In the genomic region with DNA sequence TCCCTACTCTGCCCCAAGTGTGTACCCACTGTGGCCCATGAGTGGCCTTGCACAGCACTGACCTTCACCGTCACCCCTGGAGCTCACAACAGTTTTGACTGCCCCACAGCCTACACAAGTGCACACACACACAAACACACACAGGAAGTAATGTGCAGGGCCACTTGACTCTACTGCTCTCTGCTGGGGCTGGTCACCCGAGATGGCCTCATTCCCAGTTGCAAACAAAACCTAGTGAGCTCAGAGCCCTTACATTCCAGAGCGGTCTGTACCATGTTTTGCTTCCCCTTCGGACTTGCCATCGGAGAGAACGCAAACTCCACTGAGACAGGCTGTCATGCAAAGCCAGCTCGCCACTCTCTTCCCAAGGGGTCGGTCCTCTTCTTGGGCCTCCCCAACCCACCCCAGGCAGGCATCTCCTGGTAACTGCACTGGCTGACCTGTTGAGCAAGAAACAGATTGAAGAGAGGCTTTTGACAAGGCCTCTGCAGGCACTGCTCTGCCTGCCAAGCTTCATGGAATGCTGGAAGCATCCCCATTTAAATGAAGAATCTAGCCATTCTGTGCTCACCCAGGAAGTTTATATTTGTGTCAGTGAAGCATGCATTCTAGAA, we compare ENCODE assay signal across 22 cellular contexts.
DNase-seq lines count a peak whose midpoint lies in the region; ATAC-seq and TF ChIP-seq lines count a peak whose summit lies in the region.
"Had no signal": no experiment of that assay in that cellular context is flagged by ENCODE, and none has a peak within 500 bp of the region (broad histone marks: within the 10 kb centered on the region; RNA-seq: fewer than 3 reads in every experiment).

No MANE protein-coding gene starts in this region.

- POLR2A ChIA-PET in WTC11 (lab: Charles Lee): no interaction called here

- DNase-seq in WTC11 (ENCODE audit: low spot score) (no peak), midbrain (lab: John Stamatoyannopoulos, UW) (peak; percentile 5), thyroid gland (peak; percentile 24 to 71)
- no peak for DNase-seq in stimulated activated CD4-positive, alpha-beta T cell treated with anti-CD3 and anti-CD28 coated beads, Interleukin-15, amount 100 ng/mL, for 24 hours
- DNase-seq in effector CD4-positive, alpha-beta T cell: no peak
- no peak for DNase-seq in activated T-cell treated with anti-CD3 and anti-CD28 coated beads, Interleukin-2, amount 50 U/mL, for 72 hours
- DNase-seq: activated CD4-positive, alpha-beta T cell treated with anti-CD3 and anti-CD28 coated beads, Interleukin-2, amount 50 U/mL, for 1 hour; CD4-positive, CD25-positive, alpha-beta regulatory T cell; DMS 273 treated with DMSO at 0.1 percent for 48 hours; H9; MM.1S; NCI-H1436; NCI-H526 had no signal

- TF ChIP-seq EP300 in gastroesophageal sphincter (IDR thresholded peaks at IDR 0.05): no peak

- peaks cover 4% of the 10 kb centered on the region; the same call in 1 of the 2 replicates for H3K9me3 Mint-ChIP-seq in WTC11
- H3K9me3 Mint-ChIP-seq in activated T-cell treated with anti-CD3 and anti-CD28 coated beads, Interleukin-2, amount 50 U/mL, for 72 hours: peaks cover 0 to 1% of the 10 kb centered on the region in 2 donors
- H3K9me3 Mint-ChIP-seq: activated T-helper 2 cell treated with anti-CD3 and anti-CD28 coated beads, Interferon-gamma antibody, Interleukin-2, Interleukin-4, amounts not matched to agents 10 μg/mL and 5 μg/mL and 100 μg/mL, durations not matched to agents 14 hours and 24 hours and 36 hours; H9; T-helper 2 cell treated with Interferon-gamma antibody and Interleukin-4, amounts not matched to agents 5 μg/mL and 100 μg/mL, for 36 hours had no signal

- H3K36me3 ChIP-seq in gastroesophageal sphincter: no peaks in the 10 kb centered on the region
- no peaks in the 10 kb centered on the region for H3K36me3 ChIP-seq in thyroid gland
- H3K36me3 ChIP-seq: vagina had no signal

- H3K4me1 Mint-ChIP-seq in WTC11: peaks cover 14% of the 10 kb centered on the region
- no peaks in the 10 kb centered on the region for H3K4me1 Mint-ChIP-seq in activated T-cell treated with anti-CD3 and anti-CD28 coated beads, Interleukin-2, amount 50 U/mL, for 72 hours (ENCODE audit: low read depth)

- intact Hi-C loops in thyroid gland (cut with DNase I): no loop called here

- H3K27ac ChIP-seq in gastroesophageal sphincter (peak overlapping the region; percentile 30 to 79 (median 76)), thyroid gland (peak overlapping the region; percentile 52 to 61 (median 56))
- H3K27ac ChIP-seq: RWPE1, vagina, VCaP had no signal

- H3K4me3 ChIP-seq in gastroesophageal sphincter (no peak overlapping the region), thyroid gland (replicated peaks in 1 of 3) (no peak overlapping the region)
- H3K4me3 ChIP-seq: K562, vagina had no signal

- 29 to 50% methylated on average over 3 to 7 of the region's 8 CpGs for WGBS in gastroesophageal sphincter (ENCODE audit: low coverage in 1 of 2), 2 donors
- WGBS in thyroid gland, 2 donors: 17 to 34% methylated on average over 4 to 7 of the region's 8 CpGs

- H3K27me3 ChIP-seq in gastroesophageal sphincter (peaks cover 11% of the 10 kb centered on the region), thyroid gland (no peaks in the 10 kb centered on the region)
- H3K27me3 ChIP-seq: vagina had no signal

- peaks cover 13% of the 10 kb centered on the region for H3K27me3 Mint-ChIP-seq in WTC11 (ENCODE audit: low read depth)
- peaks cover 22% of the 10 kb centered on the region for H3K27me3 Mint-ChIP-seq in activated T-cell treated with anti-CD3 and anti-CD28 coated beads, Interleukin-2, amount 50 U/mL, for 72 hours (ENCODE audit: low read depth)

- H3K36me3 Mint-ChIP-seq in WTC11: no peaks in the 10 kb centered on the region
- H3K36me3 Mint-ChIP-seq in activated T-cell treated with anti-CD3 and anti-CD28 coated beads, Interleukin-2, amount 50 U/mL, for 72 hours (ENCODE audit: insufficient read depth in 2 of 2): no peaks in the 10 kb centered on the region
- H3K36me3 Mint-ChIP-seq: activated naive CD8-positive, alpha-beta T cell; CD4-positive, CD25-positive, alpha-beta regulatory T cell had no signal

- TF ChIP-seq POLR2A in gastroesophageal sphincter (IDR thresholded peaks at IDR 0.05): no peak
- no peak for TF ChIP-seq POLR2A in thyroid gland (IDR thresholded peaks at IDR 0.05)

- H3K4me3 Mint-ChIP-seq in WTC11: no peak overlapping the region
- H3K4me3 Mint-ChIP-seq in activated T-cell treated with anti-CD3 and anti-CD28 coated beads, Interleukin-2, amount 50 U/mL, for 72 hours: no peak overlapping the region
- H3K4me3 Mint-ChIP-seq: activated naive CD8-positive, alpha-beta T cell; CD4-positive, CD25-positive, alpha-beta regulatory T cell; H9; T-helper 2 cell treated with Interferon-gamma antibody and Interleukin-4, amounts not matched to agents 5 μg/mL and 100 μg/mL, for 36 hours had no signal

- H3K4me1 ChIP-seq in gastroesophageal sphincter (peaks cover 0 to 69% (median 11%) of the 10 kb centered on the region in 3 donors), thyroid gland (peaks cover 8 to 13% of the 10 kb centered on the region in 2 donors)

- CTCF ChIA-PET in WTC11 (lab: Charles Lee): interaction anchor here (1.1 to 1.5 kb wide), 2 partner anchors 12 to 105 kb away, joined by 4 to 10 read pairs; no protein-coding TSS in a partner anchor

- ATAC-seq in WTC11 (no peak), gastroesophageal sphincter (peak; percentile 53)
- ATAC-seq in activated T-cell treated with anti-CD3 and anti-CD28 coated beads, Interleukin-2, amount 50 U/mL, for 72 hours (replicated peaks in 1 of 2): no peak
- ATAC-seq: K562, left lobe of liver had no signal

- H3K27ac Mint-ChIP-seq in WTC11: 0 out of 2 replicates have a peak overlapping the region, but pooled peaks have one; percentile 42
- no peak overlapping the region for H3K27ac Mint-ChIP-seq in activated T-cell treated with anti-CD3 and anti-CD28 coated beads, Interleukin-2, amount 50 U/mL, for 72 hours
- H3K27ac Mint-ChIP-seq: activated naive CD8-positive, alpha-beta T cell; activated T-helper 2 cell treated with anti-CD3 and anti-CD28 coated beads, Interferon-gamma antibody, Interleukin-2, Interleukin-4, amounts not matched to agents 10 μg/mL and 5 μg/mL and 100 μg/mL, durations not matched to agents 14 hours and 24 hours and 36 hours; CD4-positive, CD25-positive, alpha-beta regulatory T cell; H9; T-helper 2 cell treated with Interferon-gamma antibody and Interleukin-4, amounts not matched to agents 5 μg/mL and 100 μg/mL, for 36 hours had no signal

- H3K9me3 ChIP-seq in gastroesophageal sphincter (no peaks in the 10 kb centered on the region), thyroid gland (no peaks in the 10 kb centered on the region)
- H3K9me3 ChIP-seq: vagina had no signal

- TF ChIP-seq CTCF in WTC11 (IDR thresholded peaks at IDR 0.05) (no peak), gastroesophageal sphincter (IDR thresholded peaks at IDR 0.05) (peak in 1 of 4 experiments; percentile 17), thyroid gland (IDR thresholded peaks at IDR 0.05) (no peak)

TF ChIP-seq in WTC11, 78 proteins besides CTCF, POLR2A, EP300 and RAD21:
- TF ChIP-seq ZNF138 (CRISPR knock-in tag; conservative IDR thresholded peaks at IDR 0.05): no peak
- TF ChIP-seq, protein P1, sequence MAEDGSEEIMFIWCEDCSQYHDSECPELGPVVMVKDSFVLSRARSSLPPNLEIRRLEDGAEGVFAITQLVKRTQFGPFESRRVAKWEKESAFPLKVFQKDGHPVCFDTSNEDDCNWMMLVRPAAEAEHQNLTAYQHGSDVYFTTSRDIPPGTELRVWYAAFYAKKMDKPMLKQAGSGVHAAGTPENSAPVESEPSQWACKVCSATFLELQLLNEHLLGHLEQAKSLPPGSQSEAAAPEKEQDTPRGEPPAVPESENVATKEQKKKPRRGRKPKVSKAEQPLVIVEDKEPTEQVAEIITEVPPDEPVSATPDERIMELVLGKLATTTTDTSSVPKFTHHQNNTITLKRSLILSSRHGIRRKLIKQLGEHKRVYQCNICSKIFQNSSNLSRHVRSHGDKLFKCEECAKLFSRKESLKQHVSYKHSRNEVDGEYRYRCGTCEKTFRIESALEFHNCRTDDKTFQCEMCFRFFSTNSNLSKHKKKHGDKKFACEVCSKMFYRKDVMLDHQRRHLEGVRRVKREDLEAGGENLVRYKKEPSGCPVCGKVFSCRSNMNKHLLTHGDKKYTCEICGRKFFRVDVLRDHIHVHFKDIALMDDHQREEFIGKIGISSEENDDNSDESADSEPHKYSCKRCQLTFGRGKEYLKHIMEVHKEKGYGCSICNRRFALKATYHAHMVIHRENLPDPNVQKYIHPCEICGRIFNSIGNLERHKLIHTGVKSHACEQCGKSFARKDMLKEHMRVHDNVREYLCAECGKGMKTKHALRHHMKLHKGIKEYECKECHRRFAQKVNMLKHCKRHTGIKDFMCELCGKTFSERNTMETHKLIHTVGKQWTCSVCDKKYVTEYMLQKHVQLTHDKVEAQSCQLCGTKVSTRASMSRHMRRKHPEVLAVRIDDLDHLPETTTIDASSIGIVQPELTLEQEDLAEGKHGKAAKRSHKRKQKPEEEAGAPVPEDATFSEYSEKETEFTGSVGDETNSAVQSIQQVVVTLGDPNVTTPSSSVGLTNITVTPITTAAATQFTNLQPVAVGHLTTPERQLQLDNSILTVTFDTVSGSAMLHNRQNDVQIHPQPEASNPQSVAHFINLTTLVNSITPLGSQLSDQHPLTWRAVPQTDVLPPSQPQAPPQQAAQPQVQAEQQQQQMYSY (CRISPR knock-in tag; IDR thresholded peaks at IDR 0.05): peak; percentile 25; the same call in 1 of the 2 replicates

Comparison
In these comparisons a context has a peak if more than half of its experiments do, and no peak if none do; other contexts are left out.
1. DNase-seq: peak in midbrain (single experiment) and thyroid gland (2 of 2); none in WTC11 (single experiment), stimulated activated CD4-positive, alpha-beta T cell treated with anti-CD3 and anti-CD28 coated beads, Interleukin-15, amount 100 ng/mL, for 24 hours (single experiment), effector CD4-positive, alpha-beta T cell (single experiment) and activated T-cell treated with anti-CD3 and anti-CD28 coated beads, Interleukin-2, amount 50 U/mL, for 72 hours (0 of 2).